In genomic region chr10:116287906-116288501, GRCh38 we compare ENCODE assay signal across 9 cellular contexts. TPM values are rescaled to one million over a fixed set of nuclear protein-coding genes. Genes with fewer than 3 reads are reported as not detected.
DNase-seq lines count a peak whose midpoint lies in the region; ATAC-seq and TF ChIP-seq lines count a peak whose summit lies in the region.
"Had no signal": no experiment of that assay in that cellular context is flagged by ENCODE, and none has a peak within 500 bp of the region (broad histone marks: within the 10 kb centered on the region; RNA-seq: fewer than 3 reads in every experiment).

No MANE protein-coding gene starts in this region.

- H3K36me3 ChIP-seq in Peyer's patch, result no peaks in the 10 kb centered on the region

- H3K27me3 Mint-ChIP-seq in Calu3 (ENCODE audit: unreplicated experiment), result peaks cover 45% of the 10 kb centered on the region
- H3K27me3 Mint-ChIP-seq in endothelial cell (ENCODE audit: unreplicated experiment), result no peaks in the 10 kb centered on the region
- peaks cover 22% of the 10 kb centered on the region for H3K27me3 Mint-ChIP-seq in nephron progenitor cell (ENCODE audit: low read depth, poor library complexity)

- H3K36me3 Mint-ChIP-seq in Calu3 (ENCODE audit: insufficient read depth, unreplicated experiment), result no peaks in the 10 kb centered on the region
- H3K36me3 Mint-ChIP-seq in endothelial cell (ENCODE audit: low read depth, unreplicated experiment), result no peaks in the 10 kb centered on the region
- no peaks in the 10 kb centered on the region for H3K36me3 Mint-ChIP-seq in nephron progenitor cell (ENCODE audit: low read depth)

- BruUV-seq in Calu3 (replicated peaks; lab: Mats Ljungman, UMichigan), result no TSS peak

- H3K9me3 ChIP-seq in Peyer's patch, result no peaks in the 10 kb centered on the region

- no peak overlapping the region for H3K27ac ChIP-seq in Peyer's patch

- no peak overlapping the region for H3K27ac Mint-ChIP-seq in Calu3 (ENCODE audit: unreplicated experiment)
- H3K27ac Mint-ChIP-seq in endothelial cell (ENCODE audit: unreplicated experiment), result no peak overlapping the region
- H3K27ac Mint-ChIP-seq in nephron progenitor cell, result no peak overlapping the region

- TF ChIP-seq CTCF in Calu3 (IDR thresholded peaks at IDR 0.05; ENCODE audit: unreplicated experiment), result no peak
- TF ChIP-seq CTCF in Peyer's patch (IDR thresholded peaks at IDR 0.05), result peak in 4 of 6 experiments; percentile 28 to 64 (median 52)
- peak; percentile 73 for TF ChIP-seq CTCF in endothelial cell (IDR thresholded peaks at IDR 0.05; ENCODE audit: unreplicated experiment)
- TF ChIP-seq CTCF in nephron progenitor cell (IDR thresholded peaks at IDR 0.05), result peak; percentile 74

- no peaks in the 10 kb centered on the region for H3K4me1 Mint-ChIP-seq in Calu3 (ENCODE audit: low read depth, unreplicated experiment)
- H3K4me1 Mint-ChIP-seq in endothelial cell (ENCODE audit: unreplicated experiment), result peaks cover 8% of the 10 kb centered on the region
- H3K4me1 Mint-ChIP-seq in nephron progenitor cell, result no peaks in the 10 kb centered on the region

- H3K4me3 Mint-ChIP-seq in Calu3 (ENCODE audit: low read depth, unreplicated experiment) (no peak overlapping the region), endothelial cell (ENCODE audit: unreplicated experiment) (no peak overlapping the region), nephron progenitor cell (no peak overlapping the region)

- H3K27me3 ChIP-seq in Peyer's patch, result no peaks in the 10 kb centered on the region

- no peak for ATAC-seq in GM19397 (IDR thresholded peaks at IDR 0.05; ENCODE audit: unreplicated experiment)

- POLR2A ChIA-PET in HEK293T (lab: Yijun Ruan, JAX), result no interaction called here

- H3K9me3 Mint-ChIP-seq in Calu3 (ENCODE audit: low read depth, unreplicated experiment), result no peaks in the 10 kb centered on the region
- no peaks in the 10 kb centered on the region for H3K9me3 Mint-ChIP-seq in endothelial cell (ENCODE audit: unreplicated experiment)
- H3K9me3 Mint-ChIP-seq in nephron progenitor cell, result no peaks in the 10 kb centered on the region

- DNase-seq in Calu3 (peak; percentile 23), HEK293T (ENCODE audit: extremely low spot score) (peak; percentile 39), Peyer's patch (no peak), endothelial cell (ENCODE audit: low spot score) (peak; percentile 46), nephron progenitor cell (peak; percentile 45), cortex of kidney (lab: John Stamatoyannopoulos, UW) (no peak), 8988T (no peak)

- no peak overlapping the region for H3K4me3 ChIP-seq in Peyer's patch

- no peak for TF ChIP-seq POLR2A in Peyer's patch (IDR thresholded peaks at IDR 0.05)

- CTCF ChIA-PET in Calu3 (lab: Charles Lee) (no interaction called here), HEK293T (lab: Yijun Ruan, JAX) (interaction anchor here (0.6 to 2.9 kb wide), 8 partner anchors 12 to 1116 kb away, joined by 3 to 10 read pairs (median 4); no protein-coding TSS in a partner anchor)

- intact Hi-C loops in Calu3 (cut with micrococcal nuclease; ENCODE audit: unreplicated experiment), result loop anchor here (1.0 to 2.0 kb wide), 4 partner anchors 489 to 933 kb away; no protein-coding TSS in a partner anchor

- no peaks in the 10 kb centered on the region for H3K4me1 ChIP-seq in Peyer's patch

TF ChIP-seq in HEK293T, 16 proteins besides CTCF, POLR2A, EP300 and RAD21:
- TF ChIP-seq CTBP1 (IDR thresholded peaks at IDR 0.05; ENCODE audit: borderline replicate concordance), result no peak
- no peak for TF ChIP-seq TARDBP (IDR thresholded peaks at IDR 0.05)
- no peak for TF ChIP-seq SUZ12 (IDR thresholded peaks at IDR 0.05)
- no peak for TF ChIP-seq NFRKB (IDR thresholded peaks at IDR 0.05)
- no peak for TF ChIP-seq BHLHE40 (IDR thresholded peaks at IDR 0.05; ENCODE audit: borderline replicate concordance)
- no peak for TF ChIP-seq ZNF384 (IDR thresholded peaks at IDR 0.05)

RNA-seq across cellular contexts. Expression of gene GFRA1, which starts 15.0 kb away (rescaled TPM):
- not detected in 2 replicates for total RNA-seq in Calu3 (2022)
- 10 to 100 TPM in 2 of 4 donors, 1 to 10 TPM in 2; 1.8 to 21.4 (median 12.1) TPM for total RNA-seq in Peyer's patch
- 4.2 TPM for total RNA-seq in endothelial cell (ENCODE audit: unreplicated experiment)

RNA-seq across cellular contexts. Expression of gene CCDC172, which starts 36.2 kb away (rescaled TPM):
- total RNA-seq in Calu3 (2022) (not detected in 2 replicates), Peyer's patch (not detected), endothelial cell (ENCODE audit: unreplicated experiment) (not detected)
- total RNA-seq: temporal lobe had no signal

Comparison
In these comparisons a context has a peak if more than half of its experiments do, and no peak if none do; other contexts are left out.
1. DNase-seq: peak in Calu3 (single experiment), HEK293T (single experiment), endothelial cell (single experiment) and nephron progenitor cell (single experiment); none in Peyer's patch (0 of 3), cortex of kidney (single experiment) and 8988T (single experiment).